11 cellular contexts compared by ENCODE assay signal in the genomic region with DNA sequence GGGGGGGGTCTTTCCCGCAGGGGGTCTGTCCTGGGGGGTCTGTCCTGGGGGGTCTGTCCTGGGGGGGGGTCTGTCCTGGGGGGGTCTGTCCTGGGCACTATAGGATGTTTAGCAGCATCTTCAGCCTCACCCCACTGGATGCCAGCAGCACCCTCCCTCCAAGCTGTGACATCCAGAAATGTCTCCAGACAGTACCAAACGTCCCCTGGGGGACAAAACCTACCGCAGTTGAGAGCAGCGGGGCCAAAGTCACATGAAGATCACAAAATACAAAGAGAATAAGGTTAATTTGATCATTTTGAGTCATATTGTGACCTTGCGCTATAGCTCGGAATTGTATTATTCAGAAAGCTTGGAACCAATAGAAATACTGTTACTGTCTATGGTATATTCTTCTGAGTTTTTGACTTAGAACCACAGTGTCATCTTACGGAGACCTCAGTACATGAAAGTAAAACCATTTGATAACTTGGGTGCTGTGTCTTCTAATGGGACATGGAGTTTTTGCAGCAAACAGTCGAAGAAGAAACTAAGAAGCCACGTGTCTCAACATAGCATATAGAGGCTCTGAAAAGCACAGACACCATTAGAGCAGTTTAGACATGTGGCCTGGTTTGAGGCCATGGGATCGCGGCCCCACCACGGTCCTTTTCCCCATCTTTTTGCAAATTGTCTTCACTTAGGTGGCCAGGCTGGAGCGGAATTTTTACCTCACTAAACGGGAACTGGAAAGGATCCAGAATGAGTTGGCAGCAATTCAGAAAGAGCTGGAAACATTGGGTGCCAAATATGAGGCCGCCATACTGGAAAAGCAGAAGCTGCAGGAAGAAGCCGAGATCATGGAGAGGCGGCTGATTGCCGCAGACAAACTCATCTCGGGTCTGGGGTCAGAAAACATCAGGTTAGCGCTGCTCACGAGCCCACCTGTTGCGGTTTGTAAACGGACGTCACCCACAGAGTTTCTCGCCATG. TPM values are rescaled to one million over a fixed set of nuclear protein-coding genes. Genes with fewer than 3 reads are reported as not detected.
DNase-seq lines count a peak whose midpoint lies in the region; TF ChIP-seq lines count a peak whose summit lies in the region.
"Had no signal": no experiment of that assay in that cellular context is flagged by ENCODE, and none has a peak within 500 bp of the region (broad histone marks: within the 10 kb centered on the region; RNA-seq: fewer than 3 reads in every experiment).

No MANE protein-coding gene starts in this region.

- no peaks in the 10 kb centered on the region for H3K9me3 ChIP-seq in ascending aorta

- DNase-seq in DMS53 (lab: John Stamatoyannopoulos, UW) = peak; percentile 16
- no peak for DNase-seq in DMS53 treated with DMSO at 0.1 percent for 48 hours (lab: John Stamatoyannopoulos, UW; ENCODE audit: unreplicated experiment)
- peak; percentile 53 for DNase-seq in H7
- DNase-seq in NCI-H748 treated with DMSO at 0.1 percent for 48 hours (lab: John Stamatoyannopoulos, UW) = peak; percentile 19
- DNase-seq in fibroblast of pulmonary artery (ENCODE audit: low read depth) = peak; percentile 11
- DNase-seq in GOT3 (lab: John Stamatoyannopoulos, UW) = no peak
- no peak for DNase-seq in ascending aorta (ENCODE audit: low spot score in 2 of 2)
- no peak for DNase-seq in germinal center (ENCODE audit: low spot score)
- DNase-seq: dorsolateral prefrontal cortex, kidney glomerular epithelial cell, naive B cell had no signal

- intact Hi-C loops in ascending aorta (cut with DNase I) = no loop called here

- no peaks in the 10 kb centered on the region for H3K4me1 ChIP-seq in ascending aorta

- H3K36me3 ChIP-seq in H7 (replicated peaks; ENCODE audit: control insufficient read depth, insufficient read depth, low read length) (no peaks in the 10 kb centered on the region), ascending aorta (no peaks in the 10 kb centered on the region)

- H3K27me3 ChIP-seq in H7 (ENCODE audit: control insufficient read depth, insufficient read depth, low read length) (no peaks in the 10 kb centered on the region), ascending aorta (no peaks in the 10 kb centered on the region)
- H3K27me3 ChIP-seq: dorsolateral prefrontal cortex had no signal

- no peak overlapping the region for H3K27ac ChIP-seq in ascending aorta
- H3K27ac ChIP-seq: dorsolateral prefrontal cortex had no signal

- H3K4me3 ChIP-seq in H7 (ENCODE audit: insufficient read depth, low read depth, low read length) (no peak overlapping the region), fibroblast of pulmonary artery (replicated peaks; ENCODE audit: low read depth, low read length) (no peak overlapping the region), ascending aorta (no peak overlapping the region)
- H3K4me3 ChIP-seq: dorsolateral prefrontal cortex had no signal

- TF ChIP-seq CTCF in fibroblast of pulmonary artery (IDR thresholded peaks at IDR 0.05; ENCODE audit: low read length, missing control alignments) (no peak), ascending aorta (IDR thresholded peaks at IDR 0.05) (no peak)

RNA-seq across cellular contexts. Expression of a gene that starts 59.9 kb away (rescaled TPM):
- 5.2 and 6.1 TPM in 2 replicates for total RNA-seq in H7 (2014; rRNA removed; shearing (Covaris generic))
- 31.0 TPM for total RNA-seq in ascending aorta

Comparison
In these comparisons a context has a peak if more than half of its experiments do, and no peak if none do; other contexts are left out.
1. DNase-seq: peak in DMS53 (single experiment), H7 (single experiment), NCI-H748 treated with DMSO at 0.1 percent for 48 hours (single experiment) and fibroblast of pulmonary artery (single experiment); none in DMS53 treated with DMSO at 0.1 percent for 48 hours (single experiment), GOT3 (single experiment), ascending aorta (0 of 2) and germinal center (single experiment).